In genomic region chr2:79849949-79850348, GRCh38 we compare ENCODE assay signal across 36 cellular contexts.
"Had no signal": no experiment of that assay in that cellular context is flagged by ENCODE, and none has a peak within 500 bp of the region (broad histone marks: within the 10 kb centered on the region; RNA-seq: fewer than 3 reads in every experiment).

No MANE protein-coding gene starts in this region.

- DNase-seq: activated B cell treated with CpG ODN at 0.5 μM for 24 hours; activated CD4-positive, alpha-beta memory T cell treated with anti-CD3 and anti-CD28 coated beads, Interleukin-2, amount 10 ng/mL, durations not matched to agents 7 days and 5 days; activated CD4-positive, alpha-beta T cell treated with anti-CD3 and anti-CD28 coated beads for 1 hour; activated CD4-positive, alpha-beta T cell treated with anti-CD3 and anti-CD28 coated beads for 36 hours; activated CD4-positive, alpha-beta T cell treated with anti-CD3 and anti-CD28 coated beads for 48 hours; activated CD4-positive, alpha-beta T cell treated with anti-CD3 and anti-CD28 coated beads, Interleukin-2, amount 10 ng/mL, durations not matched to agents 7 days and 5 days; activated CD4-positive, alpha-beta T cell treated with anti-CD3 and anti-CD28 coated beads, Interleukin-2, amount 50 U/mL, for 48 hours; activated CD8-positive, alpha-beta memory T cell treated with anti-CD3 and anti-CD28 coated beads for 24 hours; activated CD8-positive, alpha-beta memory T cell treated with anti-CD3 and anti-CD28 coated beads, Interleukin-2, amount 10 ng/mL, durations not matched to agents 7 days and 5 days; activated CD8-positive, alpha-beta memory T cell treated with anti-CD3 and anti-CD28 coated beads, Interleukin-2, amount 50 U/mL, for 48 hours; activated CD8-positive, alpha-beta T cell treated with anti-CD3 and anti-CD28 coated beads, Interleukin-2, amount 10 ng/mL, durations not matched to agents 7 days and 5 days; activated effector memory CD4-positive, alpha-beta T cell treated with Interleukin-2 at 50 U/mL for 16 hours; activated gamma-delta T cell treated with Interleukin-2 at 50 U/mL for 16 hours; activated naive CD4-positive, alpha-beta T cell; activated naive CD4-positive, alpha-beta T cell treated with anti-CD3 and anti-CD28 coated beads for 36 hours; activated naive CD4-positive, alpha-beta T cell treated with anti-CD3 and anti-CD28 coated beads, Interleukin-2, amount 50 U/mL, for 16 hours; activated naive CD8-positive, alpha-beta T cell treated with anti-CD3 and anti-CD28 coated beads for 36 hours; activated T-cell treated with anti-CD3 and anti-CD28 coated beads, Interleukin-2, amount 50 U/mL, for 24 hours; activated T-cell treated with anti-CD3 and anti-CD28 coated beads, Interleukin-2, amount 50 U/mL, for 48 hours; adrenal gland; amniotic stem cell; aorta; body of pancreas; brain microvascular endothelial cell; central memory CD4-positive, alpha-beta T cell; T-cell; T-helper 17 cell; T-helper 9 cell had no signal

- ATAC-seq: activated CD4-positive, alpha-beta T cell treated with anti-CD3 and anti-CD28 coated beads for 36 hours; activated CD4-positive, CD25-positive, alpha-beta regulatory T cell treated with anti-CD3 and anti-CD28 coated beads, Interleukin-2, amount 50 U/mL, for 24 hours; activated CD8-positive, alpha-beta memory T cell treated with anti-CD3 and anti-CD28 coated beads, Interleukin-2, amount 10 ng/mL, durations not matched to agents 7 days and 5 days; activated CD8-positive, alpha-beta T cell treated with anti-CD3 and anti-CD28 coated beads, Interleukin-2, amount 10 ng/mL, durations not matched to agents 7 days and 5 days; activated naive CD4-positive, alpha-beta T cell treated with anti-CD3 and anti-CD28 coated beads, Interleukin-2, amount 50 U/mL, for 72 hours; body of pancreas; T-cell; T-helper 17 cell had no signal

- H3K27me3 ChIP-seq: adrenal gland, body of pancreas, brain microvascular endothelial cell, breast epithelium had no signal

- H3K36me3 ChIP-seq: adrenal gland, brain microvascular endothelial cell, breast epithelium had no signal

- H3K36me3 Mint-ChIP-seq: activated CD8-positive, alpha-beta memory T cell treated with anti-CD3 and anti-CD28 coated beads, Interleukin-2, amount 10 ng/mL, durations not matched to agents 7 days and 5 days; activated naive CD4-positive, alpha-beta T cell treated with anti-CD3 and anti-CD28 coated beads, Interleukin-2, amount 50 U/mL, for 72 hours; activated naive CD8-positive, alpha-beta T cell treated with anti-CD3 and anti-CD28 coated beads for 36 hours; T-cell had no signal

- H3K9me3 Mint-ChIP-seq: activated B cell treated with CpG ODN at 0.5 μM for 24 hours; activated CD4-positive, alpha-beta T cell treated with anti-CD3 and anti-CD28 coated beads, Interleukin-2, amount 10 ng/mL, durations not matched to agents 7 days and 5 days; activated naive CD4-positive, alpha-beta T cell treated with anti-CD3 and anti-CD28 coated beads for 36 hours; activated naive CD8-positive, alpha-beta T cell treated with anti-CD3 and anti-CD28 coated beads for 36 hours had no signal

- H3K4me1 ChIP-seq: adrenal gland, body of pancreas, breast epithelium had no signal

- FAIRE-seq: astrocyte, TTC549 had no signal

- H3K27ac ChIP-seq: adrenal gland, body of pancreas, brain microvascular endothelial cell, breast epithelium, VCaP had no signal

- H3K27me3 Mint-ChIP-seq: activated B cell treated with CpG ODN at 0.5 μM for 24 hours; activated CD4-positive, alpha-beta memory T cell treated with anti-CD3 and anti-CD28 coated beads, Interleukin-2, amount 10 ng/mL, durations not matched to agents 7 days and 5 days; activated CD4-positive, alpha-beta T cell treated with anti-CD3 and anti-CD28 coated beads for 36 hours; activated CD4-positive, alpha-beta T cell treated with anti-CD3 and anti-CD28 coated beads, Interleukin-2, amount 10 ng/mL, durations not matched to agents 7 days and 5 days; activated CD8-positive, alpha-beta memory T cell treated with anti-CD3 and anti-CD28 coated beads, Interleukin-2, amount 10 ng/mL, durations not matched to agents 7 days and 5 days; activated naive CD8-positive, alpha-beta T cell treated with anti-CD3 and anti-CD28 coated beads for 36 hours; activated T-cell treated with anti-CD3 and anti-CD28 coated beads, Interleukin-2, amount 50 U/mL, for 24 hours; T-cell; T-helper 17 cell had no signal

- H3K9me3 ChIP-seq: adrenal gland, body of pancreas, breast epithelium had no signal

- H3K27ac Mint-ChIP-seq: activated B cell treated with CpG ODN at 0.5 μM for 24 hours; activated CD4-positive, alpha-beta memory T cell treated with anti-CD3 and anti-CD28 coated beads, Interleukin-2, amount 10 ng/mL, durations not matched to agents 7 days and 5 days; activated CD4-positive, alpha-beta T cell treated with anti-CD3 and anti-CD28 coated beads for 36 hours; activated CD4-positive, alpha-beta T cell treated with anti-CD3 and anti-CD28 coated beads, Interleukin-2, amount 10 ng/mL, durations not matched to agents 7 days and 5 days; activated CD8-positive, alpha-beta memory T cell treated with anti-CD3 and anti-CD28 coated beads, Interleukin-2, amount 10 ng/mL, durations not matched to agents 7 days and 5 days; activated CD8-positive, alpha-beta T cell treated with anti-CD3 and anti-CD28 coated beads, Interleukin-2, amount 10 ng/mL, durations not matched to agents 7 days and 5 days; activated naive CD4-positive, alpha-beta T cell treated with anti-CD3 and anti-CD28 coated beads for 36 hours; activated naive CD4-positive, alpha-beta T cell treated with anti-CD3 and anti-CD28 coated beads, Interleukin-2, amount 50 U/mL, for 72 hours; activated naive CD8-positive, alpha-beta T cell treated with anti-CD3 and anti-CD28 coated beads for 36 hours; activated T-cell treated with anti-CD3 and anti-CD28 coated beads, Interleukin-2, amount 50 U/mL, for 24 hours; activated T-helper 2 cell treated with anti-CD3 and anti-CD28 coated beads, Interferon-gamma antibody, Interleukin-2, Interleukin-4, amounts not matched to agents 10 μg/mL and 5 μg/mL and 100 μg/mL, durations not matched to agents 14 hours and 24 hours and 36 hours; T-cell; T-helper 17 cell; T-helper 2 cell treated with Interferon-gamma antibody and Interleukin-4, amounts not matched to agents 5 μg/mL and 100 μg/mL, for 36 hours had no signal

- H3K4me3 Mint-ChIP-seq: activated B cell treated with CpG ODN at 0.5 μM for 24 hours; activated CD4-positive, alpha-beta memory T cell treated with anti-CD3 and anti-CD28 coated beads, Interleukin-2, amount 10 ng/mL, durations not matched to agents 7 days and 5 days; activated CD4-positive, alpha-beta T cell treated with anti-CD3 and anti-CD28 coated beads for 36 hours; activated CD4-positive, alpha-beta T cell treated with anti-CD3 and anti-CD28 coated beads, Interleukin-2, amount 10 ng/mL, durations not matched to agents 7 days and 5 days; activated CD8-positive, alpha-beta memory T cell treated with anti-CD3 and anti-CD28 coated beads, Interleukin-2, amount 10 ng/mL, durations not matched to agents 7 days and 5 days; activated CD8-positive, alpha-beta T cell treated with anti-CD3 and anti-CD28 coated beads, Interleukin-2, amount 10 ng/mL, durations not matched to agents 7 days and 5 days; activated naive CD4-positive, alpha-beta T cell treated with anti-CD3 and anti-CD28 coated beads for 36 hours; activated naive CD8-positive, alpha-beta T cell treated with anti-CD3 and anti-CD28 coated beads for 36 hours; activated T-cell treated with anti-CD3 and anti-CD28 coated beads, Interleukin-2, amount 50 U/mL, for 24 hours; T-cell; T-helper 17 cell; T-helper 2 cell treated with Interferon-gamma antibody and Interleukin-4, amounts not matched to agents 5 μg/mL and 100 μg/mL, for 36 hours had no signal

- H3K4me1 Mint-ChIP-seq: activated B cell treated with CpG ODN at 0.5 μM for 24 hours; activated CD4-positive, alpha-beta memory T cell treated with anti-CD3 and anti-CD28 coated beads, Interleukin-2, amount 10 ng/mL, durations not matched to agents 7 days and 5 days; activated CD4-positive, alpha-beta T cell treated with anti-CD3 and anti-CD28 coated beads for 36 hours; activated CD4-positive, alpha-beta T cell treated with anti-CD3 and anti-CD28 coated beads, Interleukin-2, amount 10 ng/mL, durations not matched to agents 7 days and 5 days; activated CD8-positive, alpha-beta memory T cell treated with anti-CD3 and anti-CD28 coated beads, Interleukin-2, amount 10 ng/mL, durations not matched to agents 7 days and 5 days; activated naive CD8-positive, alpha-beta T cell treated with anti-CD3 and anti-CD28 coated beads for 36 hours; T-cell had no signal

- H3K4me3 ChIP-seq: adrenal gland, body of pancreas, breast epithelium had no signal
